Comparison of ENCODE assay signal across 9 cellular contexts in genomic region chr21:14482165-14482564, GRCh38.
DNase-seq lines count a peak whose midpoint lies in the region; ATAC-seq and TF ChIP-seq lines count a peak whose summit lies in the region.
"Had no signal": no experiment of that assay in that cellular context is flagged by ENCODE, and none has a peak within 500 bp of the region (broad histone marks: within the 10 kb centered on the region; RNA-seq: fewer than 3 reads in every experiment).

No MANE protein-coding gene starts in this region.

- no TSS peak for BruUV-seq in Calu3 (replicated peaks; lab: Mats Ljungman, UMichigan)

- no peak overlapping the region for H3K27ac ChIP-seq in neuronal stem cell (replicated peaks; ENCODE audit: low read length)

- intact Hi-C loops in Calu3 (cut with micrococcal nuclease; ENCODE audit: unreplicated experiment), result no loop called here

- H3K18ac ChIP-seq in neuronal stem cell (ENCODE audit: low read length), result no peak overlapping the region

- H3K9me3 ChIP-seq in neuronal stem cell (replicated peaks in 1 of 2; ENCODE audit: control insufficient read depth in 2 of 2, insufficient read depth in 1 of 2, low read depth in 1 of 2, low read length in 2 of 2), result no peaks in the 10 kb centered on the region

- H4K8ac ChIP-seq in neuronal stem cell (ENCODE audit: low read depth, low read length), result no peak overlapping the region

- 100% methylated on average over 2 of the region's 7 CpGs; no CpG with 5 or more reads in 1 of the 2 donors for WGBS in neuronal stem cell (ENCODE audit: extremely low coverage in 2 of 2, insufficient read length in 2 of 2, insufficient replicate concordance in 1 of 2), 2 donors

- CTCF ChIA-PET in Calu3 (lab: Charles Lee), result no interaction called here

- peak; percentile 27 for DNase-seq in UCSD-AML1 (lab: John Stamatoyannopoulos, UW; ENCODE audit: unreplicated experiment)
- peak; percentile 32 for DNase-seq in medulla oblongata (ENCODE audit: extremely low spot score)
- no peak for DNase-seq in DMS79 (lab: John Stamatoyannopoulos, UW)
- no peak for DNase-seq in HUDEP-2 (lab: John Stamatoyannopoulos, UW; ENCODE audit: unreplicated experiment in 76 of 76)
- DNase-seq in neuronal stem cell (ENCODE audit: low spot score), result no peak
- DNase-seq in Calu3, result no peak
- DNase-seq: left colon had no signal

- no peak overlapping the region for H3K4me3 Mint-ChIP-seq in Calu3 (ENCODE audit: low read depth, unreplicated experiment)

- H3K4ac ChIP-seq in neuronal stem cell (ENCODE audit: low read length), result no peak overlapping the region

- no peaks in the 10 kb centered on the region for H3K4me1 Mint-ChIP-seq in Calu3 (ENCODE audit: low read depth, unreplicated experiment)

- no peak overlapping the region for H3K4me3 ChIP-seq in neuronal stem cell (ENCODE audit: low read length in 2 of 2)

- no peaks in the 10 kb centered on the region for H3K27me3 ChIP-seq in neuronal stem cell (ENCODE audit: control insufficient read depth in 3 of 3, insufficient read depth in 3 of 3, low read depth in 1 of 3, low read length in 3 of 3)

- no peak overlapping the region for H3K4me2 ChIP-seq in neuronal stem cell (ENCODE audit: insufficient read depth, low read length, poor library complexity, severe bottlenecking)

- no peak overlapping the region for H2AK5ac ChIP-seq in neuronal stem cell (ENCODE audit: low read depth, low read length)

- H2BK15ac ChIP-seq in neuronal stem cell (ENCODE audit: low read length), result no peak overlapping the region

- H3K14ac ChIP-seq in neuronal stem cell (ENCODE audit: low read length), result no peak overlapping the region

- no peaks in the 10 kb centered on the region for H3K36me3 ChIP-seq in neuronal stem cell (replicated peaks in 1 of 2; ENCODE audit: control insufficient read depth in 2 of 2, insufficient read depth in 2 of 2, low read length in 2 of 2)

- no peaks in the 10 kb centered on the region for H3K79me1 ChIP-seq in neuronal stem cell (ENCODE audit: low read depth, low read length)

- no peak overlapping the region for H2BK5ac ChIP-seq in neuronal stem cell (ENCODE audit: low read length)

- TF ChIP-seq CTCF in Calu3 (IDR thresholded peaks at IDR 0.05; ENCODE audit: unreplicated experiment), result no peak

- H2AFZ ChIP-seq in neuronal stem cell (ENCODE audit: low read length), result no peak overlapping the region

- H3K23ac ChIP-seq in neuronal stem cell (ENCODE audit: low read depth, low read length, poor library complexity), result no peak overlapping the region

- no peak overlapping the region for H2BK12ac ChIP-seq in neuronal stem cell (ENCODE audit: low read length)

- H2BK120ac ChIP-seq in neuronal stem cell (ENCODE audit: low read depth, low read length), result no peak overlapping the region

- H3K27ac Mint-ChIP-seq in Calu3 (ENCODE audit: unreplicated experiment), result no peak overlapping the region

- no peak overlapping the region for H3K9ac ChIP-seq in neuronal stem cell (ENCODE audit: low read depth, low read length, poor library complexity)

- H3K27me3 Mint-ChIP-seq in Calu3 (ENCODE audit: unreplicated experiment), result no peaks in the 10 kb centered on the region

- ATAC-seq in GM18498 (IDR thresholded peaks at IDR 0.05; ENCODE audit: unreplicated experiment), result peak; percentile 65
- ATAC-seq in HG02678 (IDR thresholded peaks at IDR 0.05; ENCODE audit: unreplicated experiment), result peak; percentile 51
- ATAC-seq: left colon had no signal

- no peaks in the 10 kb centered on the region for H3K4me1 ChIP-seq in neuronal stem cell (ENCODE audit: control insufficient read depth in 2 of 2, insufficient read depth in 1 of 2, low read depth in 1 of 2, low read length in 2 of 2)

- no peaks in the 10 kb centered on the region for H3K36me3 Mint-ChIP-seq in Calu3 (ENCODE audit: insufficient read depth, unreplicated experiment)

- H3K9me3 Mint-ChIP-seq in Calu3 (ENCODE audit: low read depth, unreplicated experiment), result no peaks in the 10 kb centered on the region

- H4K91ac ChIP-seq in neuronal stem cell (ENCODE audit: low read depth, low read length, poor library complexity), result no peak overlapping the region

Comparison
In these comparisons a context has a peak if more than half of its experiments do, and no peak if none do; other contexts are left out.
1. DNase-seq: peak in UCSD-AML1 (single experiment) and medulla oblongata (single experiment); none in DMS79 (single experiment), HUDEP-2 (0 of 76), neuronal stem cell (single experiment) and Calu3 (single experiment).